Comparison of ENCODE assay signal across 18 cellular contexts in the genomic region with DNA sequence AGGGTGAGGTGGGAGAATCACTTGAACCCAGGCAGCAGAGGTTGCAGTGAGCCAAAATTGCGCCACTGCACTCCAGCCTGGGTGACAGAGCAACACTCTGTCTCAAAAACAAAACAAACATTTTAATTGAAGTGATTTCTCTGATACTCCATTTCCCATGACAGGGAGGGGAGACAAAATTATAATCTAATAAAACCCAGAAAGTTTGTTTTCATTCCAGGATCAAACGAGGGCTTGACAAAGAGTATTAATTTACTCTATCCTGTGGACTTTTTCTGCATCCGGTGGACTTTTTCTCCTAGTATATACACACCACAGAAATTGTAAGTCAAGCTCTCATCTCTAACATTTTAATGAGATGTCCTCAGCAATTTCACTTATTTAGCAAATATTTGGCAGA. TPM values are rescaled to one million over a fixed set of nuclear protein-coding genes. Genes with fewer than 3 reads are reported as not detected.
DNase-seq lines count a peak whose midpoint lies in the region; ATAC-seq and TF ChIP-seq lines count a peak whose summit lies in the region.
"Had no signal": no experiment of that assay in that cellular context is flagged by ENCODE, and none has a peak within 500 bp of the region (broad histone marks: within the 10 kb centered on the region; RNA-seq: fewer than 3 reads in every experiment).

No MANE protein-coding gene starts in this region.

- H3K36me3 ChIP-seq in GM23338 (ENCODE audit: insufficient read depth) = no peaks in the 10 kb centered on the region
- H3K36me3 ChIP-seq: HAP-1 had no signal

- peaks cover 2% of the 10 kb centered on the region; the same call in 1 of the 3 replicates for H3K4me1 Mint-ChIP-seq in GM23338
- H3K4me1 Mint-ChIP-seq in T-helper 17 cell = peaks cover 11% of the 10 kb centered on the region

- peaks cover 100% of the 10 kb centered on the region for H3K79me2 ChIP-seq in GM23338 (replicated peaks; ENCODE audit: insufficient read depth)

- H3K4me3 Mint-ChIP-seq in GM23338 = no peak overlapping the region
- no peak overlapping the region for H3K4me3 Mint-ChIP-seq in T-helper 17 cell
- H3K4me3 Mint-ChIP-seq: B cell; CD4-positive, alpha-beta memory T cell had no signal

- no peaks in the 10 kb centered on the region for H3K9me2 ChIP-seq in GM23338 (ENCODE audit: insufficient read depth)

- ATAC-seq in GM23338 (no peak), T-helper 17 cell (no peak), GM21737 (IDR thresholded peaks at IDR 0.05; ENCODE audit: unreplicated experiment) (no peak)
- ATAC-seq: GM12878 had no signal

- no peak overlapping the region for H3K4me2 ChIP-seq in GM23338
- H3K4me2 ChIP-seq: BLaER1 had no signal

- H3K27ac ChIP-seq in GM23338 (ENCODE audit: low read depth) = peak overlapping the region; percentile 12; the same call in 1 of the 2 replicates
- H3K27ac ChIP-seq: 22Rv1, BLaER1, C4-2B had no signal

- H3K27me3 ChIP-seq in GM23338 (ENCODE audit: insufficient read depth) = no peaks in the 10 kb centered on the region
- H3K27me3 ChIP-seq: BLaER1 had no signal

- H3K36me3 Mint-ChIP-seq in GM23338 (ENCODE audit: low read depth) (peaks cover 22% of the 10 kb centered on the region; the same call in 2 of the 3 replicates), T-helper 17 cell (ENCODE audit: low read depth) (no peaks in the 10 kb centered on the region)

- H3F3A ChIP-seq in GM23338 (replicated peaks; ENCODE audit: low read depth) = no peaks in the 10 kb centered on the region

- TF ChIP-seq CTCF in GM23338 (conservative IDR thresholded peaks at IDR 0.05; ENCODE audit: low read depth in 2 of 2) = no peak

- no peaks in the 10 kb centered on the region for H3K9me3 ChIP-seq in T-helper 17 cell (ENCODE audit: control insufficient read depth, low read length, poor library complexity, severe bottlenecking)
- H3K9me3 ChIP-seq: Caco-2, HAP-1 had no signal

- H3K27me3 Mint-ChIP-seq in GM23338 (ENCODE audit: insufficient read depth, low read depth, poor library complexity) = peaks cover 8% of the 10 kb centered on the region
- H3K27me3 Mint-ChIP-seq in T-helper 17 cell = no peaks in the 10 kb centered on the region
- H3K27me3 Mint-ChIP-seq: B cell; CD4-positive, alpha-beta memory T cell had no signal

- H3K27ac Mint-ChIP-seq in GM23338 (no peak overlapping the region), T-helper 17 cell (peak overlapping the region; percentile 37)
- H3K27ac Mint-ChIP-seq: B cell had no signal

- no peak overlapping the region for H3K4me3 ChIP-seq in GM23338
- H3K4me3 ChIP-seq: BLaER1, GM12878, HAP-1 had no signal

- no peaks in the 10 kb centered on the region for H3K9me3 Mint-ChIP-seq in GM23338
- H3K9me3 Mint-ChIP-seq: CD4-positive, alpha-beta memory T cell had no signal

- H3K4me1 ChIP-seq in GM23338 (ENCODE audit: insufficient read depth) = peaks cover 2% of the 10 kb centered on the region
- H3K4me1 ChIP-seq: BLaER1, Caco-2, HAP-1 had no signal

- H2AFZ ChIP-seq in GM23338 = no peak overlapping the region

- DNase-seq in NCI-H2029 (lab: John Stamatoyannopoulos, UW) (peak; percentile 26), NCI-H2029 treated with DMSO at 0.1 percent for 48 hours (lab: John Stamatoyannopoulos, UW) (no peak), GM23338 (ENCODE audit: low spot score) (no peak), T-helper 17 cell (no peak), middle frontal gyrus (ENCODE audit: extremely low spot score, low spot score) (no peak), COR-L47 (lab: John Stamatoyannopoulos, UW) (no peak)
- DNase-seq: Caco-2; CD4-positive, alpha-beta memory T cell; DMS153; DND-41; GOT3 had no signal

- H4K20me1 ChIP-seq in GM23338 (replicated peaks; ENCODE audit: insufficient read depth) = peaks cover 56% of the 10 kb centered on the region

TF ChIP-seq in GM23338, 12 proteins besides CTCF, POLR2A, EP300 and RAD21 (continues in another document):
- TF ChIP-seq STAT1 (IDR thresholded peaks at IDR 0.05; ENCODE audit: unreplicated experiment) = no peak
- TF ChIP-seq ZNF114 (CRISPR knock-in tag; IDR thresholded peaks at IDR 0.05) = no peak
- no peak for TF ChIP-seq EZH2phosphoT487 (IDR thresholded peaks at IDR 0.05; ENCODE audit: unreplicated experiment)
- TF ChIP-seq, protein P1, sequence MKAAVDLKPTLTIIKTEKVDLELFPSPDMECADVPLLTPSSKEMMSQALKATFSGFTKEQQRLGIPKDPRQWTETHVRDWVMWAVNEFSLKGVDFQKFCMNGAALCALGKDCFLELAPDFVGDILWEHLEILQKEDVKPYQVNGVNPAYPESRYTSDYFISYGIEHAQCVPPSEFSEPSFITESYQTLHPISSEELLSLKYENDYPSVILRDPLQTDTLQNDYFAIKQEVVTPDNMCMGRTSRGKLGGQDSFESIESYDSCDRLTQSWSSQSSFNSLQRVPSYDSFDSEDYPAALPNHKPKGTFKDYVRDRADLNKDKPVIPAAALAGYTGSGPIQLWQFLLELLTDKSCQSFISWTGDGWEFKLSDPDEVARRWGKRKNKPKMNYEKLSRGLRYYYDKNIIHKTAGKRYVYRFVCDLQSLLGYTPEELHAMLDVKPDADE (IDR thresholded peaks at IDR 0.05) = no peak
- TF ChIP-seq, protein P2, sequence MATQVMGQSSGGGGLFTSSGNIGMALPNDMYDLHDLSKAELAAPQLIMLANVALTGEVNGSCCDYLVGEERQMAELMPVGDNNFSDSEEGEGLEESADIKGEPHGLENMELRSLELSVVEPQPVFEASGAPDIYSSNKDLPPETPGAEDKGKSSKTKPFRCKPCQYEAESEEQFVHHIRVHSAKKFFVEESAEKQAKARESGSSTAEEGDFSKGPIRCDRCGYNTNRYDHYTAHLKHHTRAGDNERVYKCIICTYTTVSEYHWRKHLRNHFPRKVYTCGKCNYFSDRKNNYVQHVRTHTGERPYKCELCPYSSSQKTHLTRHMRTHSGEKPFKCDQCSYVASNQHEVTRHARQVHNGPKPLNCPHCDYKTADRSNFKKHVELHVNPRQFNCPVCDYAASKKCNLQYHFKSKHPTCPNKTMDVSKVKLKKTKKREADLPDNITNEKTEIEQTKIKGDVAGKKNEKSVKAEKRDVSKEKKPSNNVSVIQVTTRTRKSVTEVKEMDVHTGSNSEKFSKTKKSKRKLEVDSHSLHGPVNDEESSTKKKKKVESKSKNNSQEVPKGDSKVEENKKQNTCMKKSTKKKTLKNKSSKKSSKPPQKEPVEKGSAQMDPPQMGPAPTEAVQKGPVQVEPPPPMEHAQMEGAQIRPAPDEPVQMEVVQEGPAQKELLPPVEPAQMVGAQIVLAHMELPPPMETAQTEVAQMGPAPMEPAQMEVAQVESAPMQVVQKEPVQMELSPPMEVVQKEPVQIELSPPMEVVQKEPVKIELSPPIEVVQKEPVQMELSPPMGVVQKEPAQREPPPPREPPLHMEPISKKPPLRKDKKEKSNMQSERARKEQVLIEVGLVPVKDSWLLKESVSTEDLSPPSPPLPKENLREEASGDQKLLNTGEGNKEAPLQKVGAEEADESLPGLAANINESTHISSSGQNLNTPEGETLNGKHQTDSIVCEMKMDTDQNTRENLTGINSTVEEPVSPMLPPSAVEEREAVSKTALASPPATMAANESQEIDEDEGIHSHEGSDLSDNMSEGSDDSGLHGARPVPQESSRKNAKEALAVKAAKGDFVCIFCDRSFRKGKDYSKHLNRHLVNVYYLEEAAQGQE (IDR thresholded peaks at IDR 0.05; ENCODE audit: unreplicated experiment) = no peak
- TF ChIP-seq POLR2AphosphoS5 (IDR thresholded peaks at IDR 0.05; ENCODE audit: low read depth) = no peak
- no peak for TF ChIP-seq ZNF331 (CRISPR knock-in tag; IDR thresholded peaks at IDR 0.05; ENCODE audit: low read depth)
- no peak for TF ChIP-seq CREB1 (CRISPR knock-in tag; IDR thresholded peaks at IDR 0.05; ENCODE audit: low read depth)
- TF ChIP-seq JUNB (IDR thresholded peaks at IDR 0.05; ENCODE audit: unreplicated experiment) = no peak
- TF ChIP-seq EZH2 (IDR thresholded peaks at IDR 0.05; ENCODE audit: low read depth, unreplicated experiment) = no peak
- TF ChIP-seq NANOG (IDR thresholded peaks at IDR 0.05; ENCODE audit: borderline replicate concordance) = no peak

RNA-seq across cellular contexts. Expression of a gene that starts 14.5 kb away (rescaled TPM):
- 13.4 and 25.9 TPM in 2 replicates for total RNA-seq in GM23338 (2014; rRNA removed; shearing (Covaris generic))
- polyA plus RNA-seq in GM23338 (2016; fragmentation: Nextera tagmentation; extraction: Ambion mirVana) = 13.3 and 15.7 TPM in 2 replicates
- total RNA-seq in T-helper 17 cell = 10 to 100 TPM; 11.7 to 14.0 TPM

RNA-seq across cellular contexts. Expression of a gene that starts 15.2 kb away (rescaled TPM):
- 39.0 and 40.6 TPM in 2 replicates for total RNA-seq in GM23338 (2014; rRNA removed; shearing (Covaris generic))
- 28.3 and 35.0 TPM in 2 replicates for polyA plus RNA-seq in GM23338 (2016; fragmentation: Nextera tagmentation; extraction: Ambion mirVana)
- 10 to 100 TPM; 23.1 to 25.1 TPM for total RNA-seq in T-helper 17 cell
